In genomic region chr1:203038217-203038741, GRCh38 we compare ENCODE assay signal across 9 cellular contexts. TPM values are rescaled to one million over a fixed set of nuclear protein-coding genes. Genes with fewer than 3 reads are reported as not detected.
DNase-seq lines count a peak whose midpoint lies in the region; ATAC-seq and FAIRE-seq lines count a peak whose summit lies in the region.
"Had no signal": no experiment of that assay in that cellular context is flagged by ENCODE, and none has a peak within 500 bp of the region (broad histone marks: within the 10 kb centered on the region; RNA-seq: fewer than 3 reads in every experiment).

No MANE protein-coding gene starts in this region.

- DNase-seq in GM18507 (ENCODE audit: extremely low spot score, insufficient read length, low read depth) (no peak), HTR-8/SVneo (ENCODE audit: insufficient read length, low spot score) (peak; percentile 41), cerebellar cortex (ENCODE audit: low spot score) (peak; percentile 78), occipital lobe (lab: John Stamatoyannopoulos, UW) (peak; percentile 80), GM19240 (ENCODE audit: insufficient read length, low spot score) (no peak), T-helper 9 cell (no peak), NCI-H2227 (lab: John Stamatoyannopoulos, UW; ENCODE audit: unreplicated experiment) (no peak)

- ATAC-seq in HG03097 (IDR thresholded peaks at IDR 0.05; ENCODE audit: low FRiP score, unreplicated experiment), result no peak

- FAIRE-seq in GM18507 (lab: Jason Lieb, UNC), result peak; percentile 46
- FAIRE-seq in HTR-8/SVneo (lab: Jason Lieb, UNC), result peak; percentile 9
- FAIRE-seq: endometrium had no signal

RNA-seq across cellular contexts. Expression of gene PPFIA4, which starts 12.0 kb away (rescaled TPM):
- total RNA-seq in occipital lobe, result 11.1 TPM

RNA-seq across cellular contexts. Expression of gene TMEM183A, which starts 31.1 kb away (rescaled TPM):
- total RNA-seq in occipital lobe, result 131 TPM

RNA-seq across cellular contexts. Expression of gene MYOG, which starts 47.5 kb away (rescaled TPM):
- total RNA-seq in occipital lobe, result not detected

Comparison
In these comparisons a context has a peak if more than half of its experiments do, and no peak if none do; other contexts are left out.
1. DNase-seq: peak in HTR-8/SVneo (single experiment), cerebellar cortex (single experiment) and occipital lobe (single experiment); none in GM18507 (single experiment), GM19240 (single experiment), T-helper 9 cell (single experiment) and NCI-H2227 (single experiment).